In the genomic region with DNA sequence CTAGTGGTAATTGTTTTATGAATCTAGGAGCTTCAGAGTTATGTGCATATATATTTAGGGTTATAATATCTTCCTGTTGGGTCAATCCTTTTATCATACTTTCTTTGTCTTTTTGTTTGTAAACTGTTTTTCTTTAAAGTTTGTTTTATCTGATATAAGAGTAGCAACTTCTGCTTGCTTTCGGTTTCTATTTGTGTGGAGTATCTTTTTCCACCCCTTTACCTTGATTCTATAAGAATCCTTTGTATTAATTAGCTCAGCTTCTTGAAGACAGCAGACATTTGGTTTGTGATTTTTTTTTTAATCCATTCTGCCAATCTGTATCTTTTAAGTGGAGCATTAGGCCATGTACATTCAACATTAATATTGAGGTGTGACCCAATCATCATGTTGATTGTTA, we compare ENCODE assay signal across 1 cellular context.
TF ChIP-seq lines count a peak whose summit lies in the region.

No MANE protein-coding gene starts in this region.

TF ChIP-seq in GM23338, 12 proteins besides CTCF, POLR2A, EP300 and RAD21:
- TF ChIP-seq STAT1 (IDR thresholded peaks at IDR 0.05; ENCODE audit: unreplicated experiment) (no peak), ETS1 (IDR thresholded peaks at IDR 0.05) (no peak), CREB1 (CRISPR knock-in tag; IDR thresholded peaks at IDR 0.05; ENCODE audit: low read depth) (no peak), ZNF331 (CRISPR knock-in tag; IDR thresholded peaks at IDR 0.05; ENCODE audit: low read depth) (no peak), REST (IDR thresholded peaks at IDR 0.05; ENCODE audit: unreplicated experiment) (no peak), POLR2AphosphoS5 (IDR thresholded peaks at IDR 0.05; ENCODE audit: low read depth) (no peak), EZH2 (IDR thresholded peaks at IDR 0.05; ENCODE audit: low read depth, unreplicated experiment) (no peak), EZH2phosphoT487 (IDR thresholded peaks at IDR 0.05; ENCODE audit: unreplicated experiment) (no peak), ZNF114 (CRISPR knock-in tag; IDR thresholded peaks at IDR 0.05) (no peak), JUNB (IDR thresholded peaks at IDR 0.05; ENCODE audit: unreplicated experiment) (no peak), NANOG (IDR thresholded peaks at IDR 0.05; ENCODE audit: borderline replicate concordance) (no peak)
- TF ChIP-seq, protein P1, sequence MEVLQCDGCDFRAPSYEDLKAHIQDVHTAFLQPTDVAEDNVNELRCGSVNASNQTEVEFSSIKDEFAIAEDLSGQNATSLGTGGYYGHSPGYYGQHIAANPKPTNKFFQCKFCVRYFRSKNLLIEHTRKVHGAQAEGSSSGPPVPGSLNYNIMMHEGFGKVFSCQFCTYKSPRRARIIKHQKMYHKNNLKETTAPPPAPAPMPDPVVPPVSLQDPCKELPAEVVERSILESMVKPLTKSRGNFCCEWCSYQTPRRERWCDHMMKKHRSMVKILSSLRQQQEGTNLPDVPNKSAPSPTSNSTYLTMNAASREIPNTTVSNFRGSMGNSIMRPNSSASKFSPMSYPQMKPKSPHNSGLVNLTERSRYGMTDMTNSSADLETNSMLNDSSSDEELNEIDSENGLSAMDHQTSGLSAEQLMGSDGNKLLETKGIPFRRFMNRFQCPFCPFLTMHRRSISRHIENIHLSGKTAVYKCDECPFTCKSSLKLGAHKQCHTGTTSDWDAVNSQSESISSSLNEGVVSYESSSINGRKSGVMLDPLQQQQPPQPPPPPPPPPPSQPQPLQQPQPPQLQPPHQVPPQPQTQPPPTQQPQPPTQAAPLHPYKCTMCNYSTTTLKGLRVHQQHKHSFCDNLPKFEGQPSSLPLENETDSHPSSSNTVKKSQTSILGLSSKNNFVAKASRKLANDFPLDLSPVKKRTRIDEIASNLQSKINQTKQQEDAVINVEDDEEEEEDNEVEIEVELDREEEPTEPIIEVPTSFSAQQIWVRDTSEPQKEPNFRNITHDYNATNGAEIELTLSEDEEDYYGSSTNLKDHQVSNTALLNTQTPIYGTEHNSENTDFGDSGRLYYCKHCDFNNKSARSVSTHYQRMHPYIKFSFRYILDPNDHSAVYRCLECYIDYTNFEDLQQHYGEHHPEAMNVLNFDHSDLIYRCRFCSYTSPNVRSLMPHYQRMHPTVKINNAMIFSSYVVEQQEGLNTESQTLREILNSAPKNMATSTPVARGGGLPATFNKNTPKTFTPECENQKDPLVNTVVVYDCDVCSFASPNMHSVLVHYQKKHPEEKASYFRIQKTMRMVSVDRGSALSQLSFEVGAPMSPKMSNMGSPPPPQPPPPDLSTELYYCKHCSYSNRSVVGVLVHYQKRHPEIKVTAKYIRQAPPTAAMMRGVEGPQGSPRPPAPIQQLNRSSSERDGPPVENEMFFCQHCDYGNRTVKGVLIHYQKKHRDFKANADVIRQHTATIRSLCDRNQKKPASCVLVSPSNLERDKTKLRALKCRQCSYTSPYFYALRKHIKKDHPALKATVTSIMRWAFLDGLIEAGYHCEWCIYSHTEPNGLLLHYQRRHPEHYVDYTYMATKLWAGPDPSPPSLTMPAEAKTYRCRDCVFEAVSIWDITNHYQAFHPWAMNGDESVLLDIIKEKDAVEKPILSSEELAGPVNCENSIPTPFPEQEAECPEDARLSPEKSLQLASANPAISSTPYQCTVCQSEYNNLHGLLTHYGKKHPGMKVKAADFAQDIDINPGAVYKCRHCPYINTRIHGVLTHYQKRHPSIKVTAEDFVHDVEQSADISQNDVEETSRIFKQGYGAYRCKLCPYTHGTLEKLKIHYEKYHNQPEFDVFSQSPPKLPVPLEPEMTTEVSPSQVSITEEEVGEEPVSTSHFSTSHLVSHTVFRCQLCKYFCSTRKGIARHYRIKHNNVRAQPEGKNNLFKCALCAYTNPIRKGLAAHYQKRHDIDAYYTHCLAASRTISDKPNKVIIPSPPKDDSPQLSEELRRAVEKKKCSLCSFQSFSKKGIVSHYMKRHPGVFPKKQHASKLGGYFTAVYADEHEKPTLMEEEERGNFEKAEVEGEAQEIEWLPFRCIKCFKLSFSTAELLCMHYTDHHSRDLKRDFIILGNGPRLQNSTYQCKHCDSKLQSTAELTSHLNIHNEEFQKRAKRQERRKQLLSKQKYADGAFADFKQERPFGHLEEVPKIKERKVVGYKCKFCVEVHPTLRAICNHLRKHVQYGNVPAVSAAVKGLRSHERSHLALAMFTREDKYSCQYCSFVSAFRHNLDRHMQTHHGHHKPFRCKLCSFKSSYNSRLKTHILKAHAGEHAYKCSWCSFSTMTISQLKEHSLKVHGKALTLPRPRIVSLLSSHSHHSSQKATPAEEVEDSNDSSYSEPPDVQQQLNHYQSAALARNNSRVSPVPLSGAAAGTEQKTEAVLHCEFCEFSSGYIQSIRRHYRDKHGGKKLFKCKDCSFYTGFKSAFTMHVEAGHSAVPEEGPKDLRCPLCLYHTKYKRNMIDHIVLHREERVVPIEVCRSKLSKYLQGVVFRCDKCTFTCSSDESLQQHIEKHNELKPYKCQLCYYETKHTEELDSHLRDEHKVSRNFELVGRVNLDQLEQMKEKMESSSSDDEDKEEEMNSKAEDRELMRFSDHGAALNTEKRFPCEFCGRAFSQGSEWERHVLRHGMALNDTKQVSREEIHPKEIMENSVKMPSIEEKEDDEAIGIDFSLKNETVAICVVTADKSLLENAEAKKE (CRISPR knock-in tag; IDR thresholded peaks at IDR 0.05): no peak
TF ChIP-seq in GM23338: peak in this region for 0.
